ENCODE assay signal across 8 cellular contexts in the genomic region with DNA sequence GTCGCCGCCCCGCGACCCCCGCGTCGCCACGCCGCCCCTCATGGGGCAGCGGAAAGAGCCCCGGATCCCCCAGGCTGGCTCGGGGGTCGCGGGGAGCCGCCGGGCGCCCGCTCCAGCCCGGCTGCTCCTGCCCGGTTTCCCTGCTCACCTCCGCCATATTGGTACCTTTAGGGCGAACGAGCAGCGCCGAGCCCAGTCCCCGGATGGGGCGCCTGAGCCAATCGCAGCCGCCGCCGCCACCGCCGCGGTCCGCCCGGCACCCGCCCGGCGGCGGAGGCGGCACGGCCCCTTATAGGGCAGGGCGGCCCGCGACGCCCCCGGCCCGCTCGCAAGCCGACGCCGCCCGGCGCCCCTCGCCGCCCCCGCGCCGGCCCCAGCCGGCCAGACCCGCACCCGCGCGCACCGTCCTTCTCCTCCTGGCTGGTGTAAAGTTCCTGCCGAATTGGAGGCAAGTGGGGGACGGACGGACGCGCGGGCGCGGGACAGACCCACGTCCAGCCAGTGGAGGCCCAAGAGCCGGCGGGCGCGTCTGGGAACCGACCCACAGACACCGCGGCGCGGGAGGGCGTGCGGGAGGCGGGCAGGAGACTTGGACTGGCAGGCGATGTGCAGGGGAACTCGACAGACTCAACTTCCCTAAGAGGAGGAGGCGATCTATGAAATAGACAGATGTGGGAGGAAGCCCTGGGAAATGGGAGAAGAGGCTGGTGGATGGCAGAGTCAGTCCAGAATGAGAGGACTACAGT. TPM values are rescaled to one million over a fixed set of nuclear protein-coding genes. Genes with fewer than 3 reads are reported as not detected.
DNase-seq lines count a peak whose midpoint lies in the region; ATAC-seq and TF ChIP-seq lines count a peak whose summit lies in the region.

A gene with protein sequence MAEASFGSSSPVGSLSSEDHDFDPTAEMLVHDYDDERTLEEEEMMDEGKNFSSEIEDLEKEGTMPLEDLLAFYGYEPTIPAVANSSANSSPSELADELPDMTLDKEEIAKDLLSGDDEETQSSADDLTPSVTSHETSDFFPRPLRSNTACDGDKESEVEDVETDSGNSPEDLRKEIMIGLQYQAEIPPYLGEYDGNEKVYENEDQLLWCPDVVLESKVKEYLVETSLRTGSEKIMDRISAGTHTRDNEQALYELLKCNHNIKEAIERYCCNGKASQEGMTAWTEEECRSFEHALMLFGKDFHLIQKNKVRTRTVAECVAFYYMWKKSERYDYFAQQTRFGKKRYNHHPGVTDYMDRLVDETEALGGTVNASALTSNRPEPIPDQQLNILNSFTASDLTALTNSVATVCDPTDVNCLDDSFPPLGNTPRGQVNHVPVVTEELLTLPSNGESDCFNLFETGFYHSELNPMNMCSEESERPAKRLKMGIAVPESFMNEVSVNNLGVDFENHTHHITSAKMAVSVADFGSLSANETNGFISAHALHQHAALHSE (minus strand): TSS at position 178 of the 746 bp plus-strand sequence. CDS start 21 bp downstream, at position 157.

- 0% methylated on average over 14 of the region's 89 CpGs for WGBS in mammary epithelial cell (ENCODE audit: low coverage, missing lambda C conversion rate)

- TF ChIP-seq CTCF in WERI-Rb-1 (IDR thresholded peaks at IDR 0.05; ENCODE audit: low read depth, low read length) (no peak), mammary epithelial cell (conservative IDR thresholded peaks at IDR 0.05 in 1 of 2, IDR thresholded peaks at IDR 0.05 in 1 of 2; ENCODE audit: extremely low read depth in 1 of 2, insufficient read depth in 1 of 2, low read depth in 1 of 2, low read length in 2 of 2) (no peak)

- in situ Hi-C loops in mammary epithelial cell (cut with MboI; ENCODE audit: low sequenced_read_pairs in 2 of 2): no loop called here

- CTCF ChIA-PET in mammary epithelial cell (lab: Charles Lee; ENCODE audit: low non-redundant PET): no interaction called here

- H3K4me3 ChIP-seq in WERI-Rb-1 (ENCODE audit: low read depth, low read length): peak within 1 kb of the TSS; percentile 86
- peak within 1 kb of the TSS; percentile 79 to 92 (median 80) for H3K4me3 ChIP-seq in mammary epithelial cell (replicated peaks in 1 of 3; ENCODE audit: insufficient read depth in 1 of 3, low read depth in 2 of 3, low read length in 3 of 3)

- H3K9me3 ChIP-seq in WERI-Rb-1 (ENCODE audit: severe bottlenecking) (no peaks in the 10 kb centered on the region), mammary epithelial cell (replicated peaks; ENCODE audit: insufficient read depth, low read length) (no peaks in the 10 kb centered on the region)

- peaks cover 39% of the 10 kb centered on the region for H3K79me2 ChIP-seq in mammary epithelial cell (ENCODE audit: insufficient read depth, low read length)

- intact Hi-C loops in mammary epithelial cell (cut with micrococcal nuclease): loop anchor here (1.0 to 5.0 kb wide), 3 partner anchors 131 to 270 kb away; no protein-coding TSS in a partner anchor

- dilution Hi-C loops in mammary epithelial cell (cut with HindIII; ENCODE audit: low sequenced_read_pairs): no loop called here

- no TSS peak for BruUV-seq in mammary epithelial cell (replicated peaks; lab: Mats Ljungman, UMichigan)

- peak within 1 kb of the TSS; percentile 98 for H3K4me2 ChIP-seq in mammary epithelial cell (ENCODE audit: insufficient read depth, low read depth, low read length)

- DNase-seq in NCI-H1417 (lab: John Stamatoyannopoulos, UW) (peak; percentile 69 to 85 (median 72)), NCI-H1417 treated with DMSO at 0.1 percent for 48 hours (lab: John Stamatoyannopoulos, UW) (no peak), NCI-H1930 (lab: John Stamatoyannopoulos, UW) (peak; percentile 7 to 54), WERI-Rb-1 (peak; percentile 81), mammary epithelial cell (peak; percentile 68), iris pigment epithelial cell (ENCODE audit: low read depth) (peak; percentile 80)
- DNase-seq in stimulated activated CD4-positive, alpha-beta T cell treated with anti-CD3 and anti-CD28 coated beads, Interleukin-12 subunit alpha, Interleukin-12 subunit beta, amount 100 ng/mL, for 4 hours: peak; percentile 76

- no peaks in the 10 kb centered on the region for H3K27me3 ChIP-seq in WERI-Rb-1 (ENCODE audit: insufficient read depth, low read depth, severe bottlenecking)
- H3K27me3 ChIP-seq in mammary epithelial cell (ENCODE audit: insufficient read depth, low read length): no peaks in the 10 kb centered on the region

- H3K36me3 ChIP-seq in WERI-Rb-1 (peaks cover 33% of the 10 kb centered on the region), mammary epithelial cell (ENCODE audit: insufficient read depth, low read length) (peaks cover 1% of the 10 kb centered on the region)

- no peaks in the 10 kb centered on the region for H4K20me1 ChIP-seq in mammary epithelial cell (ENCODE audit: insufficient read depth, low read length)

- peak; percentile 90 for ATAC-seq in HG02870 (IDR thresholded peaks at IDR 0.05; ENCODE audit: unreplicated experiment)

- H3K27ac ChIP-seq in WERI-Rb-1 (peak within 1 kb of the TSS; percentile 94), mammary epithelial cell (ENCODE audit: insufficient read depth, low read depth, low read length) (peak within 1 kb of the TSS; percentile 36)

- H2AFZ ChIP-seq in mammary epithelial cell (ENCODE audit: low read depth, low read length): peak within 1 kb of the TSS; percentile 99

- peaks cover 14% of the 10 kb centered on the region for H3K4me1 ChIP-seq in mammary epithelial cell (ENCODE audit: insufficient read depth, low read length)

- H3K9ac ChIP-seq in mammary epithelial cell (ENCODE audit: insufficient read depth, low read length): peak within 1 kb of the TSS; percentile 57

RNA-seq across cellular contexts. Expression of the gene that starts here (rescaled TPM):
- total RNA-seq in mammary epithelial cell: 10 to 100 TPM; 17.6 to 18.7 TPM
- 4.6 TPM for polyA plus RNA-seq in mammary epithelial cell
- 3.7 TPM for polyA minus RNA-seq in mammary epithelial cell
